2 cellular contexts compared by ENCODE assay signal in the genomic region with DNA sequence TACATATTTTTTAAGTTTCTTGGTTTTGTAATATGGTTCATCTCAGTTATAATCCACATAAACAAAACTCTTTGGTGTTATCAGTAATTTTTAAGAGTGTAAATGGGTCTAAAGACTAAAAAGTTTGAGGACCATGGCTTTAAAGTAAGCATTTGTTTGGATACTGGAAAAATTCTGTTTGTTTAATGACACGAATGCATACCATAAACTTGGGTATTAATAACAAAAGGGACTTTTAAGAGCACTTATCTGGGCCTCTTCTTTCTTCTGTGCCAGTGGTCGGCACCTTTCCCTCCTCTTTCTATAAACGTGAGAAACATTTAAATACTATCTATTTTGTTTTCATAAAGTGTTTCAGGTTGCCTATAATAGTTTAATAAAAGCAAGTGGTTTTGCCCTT.
TF ChIP-seq lines count a peak whose summit lies in the region.

No MANE protein-coding gene starts in this region.

TF ChIP-seq in IMR-90, 13 proteins besides CTCF, POLR2A, EP300 and RAD21 (continued from another document):
- TF ChIP-seq, protein P1, sequence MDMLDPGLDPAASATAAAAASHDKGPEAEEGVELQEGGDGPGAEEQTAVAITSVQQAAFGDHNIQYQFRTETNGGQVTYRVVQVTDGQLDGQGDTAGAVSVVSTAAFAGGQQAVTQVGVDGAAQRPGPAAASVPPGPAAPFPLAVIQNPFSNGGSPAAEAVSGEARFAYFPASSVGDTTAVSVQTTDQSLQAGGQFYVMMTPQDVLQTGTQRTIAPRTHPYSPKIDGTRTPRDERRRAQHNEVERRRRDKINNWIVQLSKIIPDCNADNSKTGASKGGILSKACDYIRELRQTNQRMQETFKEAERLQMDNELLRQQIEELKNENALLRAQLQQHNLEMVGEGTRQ (IDR thresholded peaks at IDR 0.05; ENCODE audit: low read depth, low read length): no peak
- TF ChIP-seq RFX5 (IDR thresholded peaks at IDR 0.05; ENCODE audit: low read depth, low read length) (no peak), NFE2L2 (IDR thresholded peaks at IDR 0.05; ENCODE audit: low read depth, low read length) (no peak)

TF ChIP-seq in WTC11, 78 proteins besides CTCF, POLR2A, EP300 and RAD21:
- TF ChIP-seq, protein P2, sequence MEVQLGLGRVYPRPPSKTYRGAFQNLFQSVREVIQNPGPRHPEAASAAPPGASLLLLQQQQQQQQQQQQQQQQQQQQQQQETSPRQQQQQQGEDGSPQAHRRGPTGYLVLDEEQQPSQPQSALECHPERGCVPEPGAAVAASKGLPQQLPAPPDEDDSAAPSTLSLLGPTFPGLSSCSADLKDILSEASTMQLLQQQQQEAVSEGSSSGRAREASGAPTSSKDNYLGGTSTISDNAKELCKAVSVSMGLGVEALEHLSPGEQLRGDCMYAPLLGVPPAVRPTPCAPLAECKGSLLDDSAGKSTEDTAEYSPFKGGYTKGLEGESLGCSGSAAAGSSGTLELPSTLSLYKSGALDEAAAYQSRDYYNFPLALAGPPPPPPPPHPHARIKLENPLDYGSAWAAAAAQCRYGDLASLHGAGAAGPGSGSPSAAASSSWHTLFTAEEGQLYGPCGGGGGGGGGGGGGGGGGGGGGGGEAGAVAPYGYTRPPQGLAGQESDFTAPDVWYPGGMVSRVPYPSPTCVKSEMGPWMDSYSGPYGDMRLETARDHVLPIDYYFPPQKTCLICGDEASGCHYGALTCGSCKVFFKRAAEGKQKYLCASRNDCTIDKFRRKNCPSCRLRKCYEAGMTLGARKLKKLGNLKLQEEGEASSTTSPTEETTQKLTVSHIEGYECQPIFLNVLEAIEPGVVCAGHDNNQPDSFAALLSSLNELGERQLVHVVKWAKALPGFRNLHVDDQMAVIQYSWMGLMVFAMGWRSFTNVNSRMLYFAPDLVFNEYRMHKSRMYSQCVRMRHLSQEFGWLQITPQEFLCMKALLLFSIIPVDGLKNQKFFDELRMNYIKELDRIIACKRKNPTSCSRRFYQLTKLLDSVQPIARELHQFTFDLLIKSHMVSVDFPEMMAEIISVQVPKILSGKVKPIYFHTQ (CRISPR knock-in tag; IDR thresholded peaks at IDR 0.05): no peak
- TF ChIP-seq RELA (CRISPR knock-in tag; IDR thresholded peaks at IDR 0.05; ENCODE audit: borderline replicate concordance) (no peak), NFYB (CRISPR knock-in tag; conservative IDR thresholded peaks at IDR 0.05; ENCODE audit: low read depth) (no peak), TP53 (CRISPR knock-in tag; IDR thresholded peaks at IDR 0.05) (no peak), OVOL2 (CRISPR knock-in tag; IDR thresholded peaks at IDR 0.05; ENCODE audit: borderline replicate concordance) (no peak), ZNF423 (CRISPR knock-in tag; IDR thresholded peaks at IDR 0.05) (no peak), KAT7 (CRISPR knock-in tag; IDR thresholded peaks at IDR 0.05; ENCODE audit: borderline replicate concordance) (no peak), MYBL2 (CRISPR knock-in tag; IDR thresholded peaks at IDR 0.05) (no peak), NR2C2 (CRISPR knock-in tag; IDR thresholded peaks at IDR 0.05) (no peak)
- TF ChIP-seq, protein P3, sequence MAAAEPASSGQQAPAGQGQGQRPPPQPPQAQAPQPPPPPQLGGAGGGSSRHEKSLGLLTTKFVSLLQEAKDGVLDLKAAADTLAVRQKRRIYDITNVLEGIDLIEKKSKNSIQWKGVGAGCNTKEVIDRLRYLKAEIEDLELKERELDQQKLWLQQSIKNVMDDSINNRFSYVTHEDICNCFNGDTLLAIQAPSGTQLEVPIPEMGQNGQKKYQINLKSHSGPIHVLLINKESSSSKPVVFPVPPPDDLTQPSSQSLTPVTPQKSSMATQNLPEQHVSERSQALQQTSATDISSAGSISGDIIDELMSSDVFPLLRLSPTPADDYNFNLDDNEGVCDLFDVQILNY (CRISPR knock-in tag; IDR thresholded peaks at IDR 0.05): no peak
- TF ChIP-seq, protein P4, sequence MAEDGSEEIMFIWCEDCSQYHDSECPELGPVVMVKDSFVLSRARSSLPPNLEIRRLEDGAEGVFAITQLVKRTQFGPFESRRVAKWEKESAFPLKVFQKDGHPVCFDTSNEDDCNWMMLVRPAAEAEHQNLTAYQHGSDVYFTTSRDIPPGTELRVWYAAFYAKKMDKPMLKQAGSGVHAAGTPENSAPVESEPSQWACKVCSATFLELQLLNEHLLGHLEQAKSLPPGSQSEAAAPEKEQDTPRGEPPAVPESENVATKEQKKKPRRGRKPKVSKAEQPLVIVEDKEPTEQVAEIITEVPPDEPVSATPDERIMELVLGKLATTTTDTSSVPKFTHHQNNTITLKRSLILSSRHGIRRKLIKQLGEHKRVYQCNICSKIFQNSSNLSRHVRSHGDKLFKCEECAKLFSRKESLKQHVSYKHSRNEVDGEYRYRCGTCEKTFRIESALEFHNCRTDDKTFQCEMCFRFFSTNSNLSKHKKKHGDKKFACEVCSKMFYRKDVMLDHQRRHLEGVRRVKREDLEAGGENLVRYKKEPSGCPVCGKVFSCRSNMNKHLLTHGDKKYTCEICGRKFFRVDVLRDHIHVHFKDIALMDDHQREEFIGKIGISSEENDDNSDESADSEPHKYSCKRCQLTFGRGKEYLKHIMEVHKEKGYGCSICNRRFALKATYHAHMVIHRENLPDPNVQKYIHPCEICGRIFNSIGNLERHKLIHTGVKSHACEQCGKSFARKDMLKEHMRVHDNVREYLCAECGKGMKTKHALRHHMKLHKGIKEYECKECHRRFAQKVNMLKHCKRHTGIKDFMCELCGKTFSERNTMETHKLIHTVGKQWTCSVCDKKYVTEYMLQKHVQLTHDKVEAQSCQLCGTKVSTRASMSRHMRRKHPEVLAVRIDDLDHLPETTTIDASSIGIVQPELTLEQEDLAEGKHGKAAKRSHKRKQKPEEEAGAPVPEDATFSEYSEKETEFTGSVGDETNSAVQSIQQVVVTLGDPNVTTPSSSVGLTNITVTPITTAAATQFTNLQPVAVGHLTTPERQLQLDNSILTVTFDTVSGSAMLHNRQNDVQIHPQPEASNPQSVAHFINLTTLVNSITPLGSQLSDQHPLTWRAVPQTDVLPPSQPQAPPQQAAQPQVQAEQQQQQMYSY (CRISPR knock-in tag; IDR thresholded peaks at IDR 0.05): no peak
- TF ChIP-seq, protein P5, sequence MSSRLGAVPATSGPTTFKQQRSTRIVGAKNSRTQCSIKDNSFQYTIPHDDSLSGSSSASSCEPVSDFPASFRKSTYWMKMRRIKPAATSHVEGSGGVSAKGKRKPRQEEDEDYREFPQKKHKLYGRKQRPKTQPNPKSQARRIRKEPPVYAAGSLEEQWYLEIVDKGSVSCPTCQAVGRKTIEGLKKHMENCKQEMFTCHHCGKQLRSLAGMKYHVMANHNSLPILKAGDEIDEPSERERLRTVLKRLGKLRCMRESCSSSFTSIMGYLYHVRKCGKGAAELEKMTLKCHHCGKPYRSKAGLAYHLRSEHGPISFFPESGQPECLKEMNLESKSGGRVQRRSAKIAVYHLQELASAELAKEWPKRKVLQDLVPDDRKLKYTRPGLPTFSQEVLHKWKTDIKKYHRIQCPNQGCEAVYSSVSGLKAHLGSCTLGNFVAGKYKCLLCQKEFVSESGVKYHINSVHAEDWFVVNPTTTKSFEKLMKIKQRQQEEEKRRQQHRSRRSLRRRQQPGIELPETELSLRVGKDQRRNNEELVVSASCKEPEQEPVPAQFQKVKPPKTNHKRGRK (CRISPR knock-in tag; IDR thresholded peaks at IDR 0.05; ENCODE audit: borderline replicate concordance): no peak
- TF ChIP-seq, protein P6, sequence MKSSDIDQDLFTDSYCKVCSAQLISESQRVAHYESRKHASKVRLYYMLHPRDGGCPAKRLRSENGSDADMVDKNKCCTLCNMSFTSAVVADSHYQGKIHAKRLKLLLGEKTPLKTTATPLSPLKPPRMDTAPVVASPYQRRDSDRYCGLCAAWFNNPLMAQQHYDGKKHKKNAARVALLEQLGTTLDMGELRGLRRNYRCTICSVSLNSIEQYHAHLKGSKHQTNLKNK (CRISPR knock-in tag; IDR thresholded peaks at IDR 0.05): no peak
- TF ChIP-seq, protein P7, sequence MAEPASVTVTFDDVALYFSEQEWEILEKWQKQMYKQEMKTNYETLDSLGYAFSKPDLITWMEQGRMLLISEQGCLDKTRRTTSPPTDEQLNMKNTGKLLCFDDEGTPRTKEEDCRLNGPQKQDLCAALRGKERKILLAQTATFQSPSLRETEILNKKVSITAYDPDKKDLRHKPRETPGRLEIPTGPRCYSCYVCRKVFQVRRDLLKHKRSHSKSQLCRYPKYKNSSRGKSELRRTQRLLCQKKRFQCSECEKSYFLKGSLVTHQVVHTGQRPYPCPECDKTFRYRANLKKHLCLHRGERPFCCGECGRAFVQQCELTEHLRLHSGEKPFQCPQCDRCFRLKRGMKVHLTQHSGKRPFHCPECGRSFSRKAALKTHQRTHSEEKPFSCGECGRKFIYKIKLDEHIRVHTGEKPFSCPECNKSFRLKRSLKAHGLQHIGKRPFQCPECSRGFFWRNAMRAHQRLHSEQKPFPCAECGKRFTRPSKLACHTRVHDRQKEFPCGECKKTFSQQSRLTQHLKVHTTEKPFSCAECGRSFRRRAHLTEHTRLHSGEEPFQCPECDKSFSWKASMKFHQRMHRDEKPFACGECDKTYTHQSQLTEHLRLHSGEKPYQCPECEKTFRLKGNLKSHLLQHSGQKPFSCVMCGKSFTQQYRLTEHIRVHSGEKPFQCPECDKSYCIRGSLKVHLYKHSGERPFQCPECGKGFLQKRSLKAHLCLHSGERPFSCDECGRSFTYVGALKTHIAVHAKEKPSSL (CRISPR knock-in tag; conservative IDR thresholded peaks at IDR 0.05): no peak
- TF ChIP-seq, protein P8, sequence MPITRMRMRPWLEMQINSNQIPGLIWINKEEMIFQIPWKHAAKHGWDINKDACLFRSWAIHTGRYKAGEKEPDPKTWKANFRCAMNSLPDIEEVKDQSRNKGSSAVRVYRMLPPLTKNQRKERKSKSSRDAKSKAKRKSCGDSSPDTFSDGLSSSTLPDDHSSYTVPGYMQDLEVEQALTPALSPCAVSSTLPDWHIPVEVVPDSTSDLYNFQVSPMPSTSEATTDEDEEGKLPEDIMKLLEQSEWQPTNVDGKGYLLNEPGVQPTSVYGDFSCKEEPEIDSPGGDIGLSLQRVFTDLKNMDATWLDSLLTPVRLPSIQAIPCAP (CRISPR knock-in tag; IDR thresholded peaks at IDR 0.05): no peak
- TF ChIP-seq, protein P9, sequence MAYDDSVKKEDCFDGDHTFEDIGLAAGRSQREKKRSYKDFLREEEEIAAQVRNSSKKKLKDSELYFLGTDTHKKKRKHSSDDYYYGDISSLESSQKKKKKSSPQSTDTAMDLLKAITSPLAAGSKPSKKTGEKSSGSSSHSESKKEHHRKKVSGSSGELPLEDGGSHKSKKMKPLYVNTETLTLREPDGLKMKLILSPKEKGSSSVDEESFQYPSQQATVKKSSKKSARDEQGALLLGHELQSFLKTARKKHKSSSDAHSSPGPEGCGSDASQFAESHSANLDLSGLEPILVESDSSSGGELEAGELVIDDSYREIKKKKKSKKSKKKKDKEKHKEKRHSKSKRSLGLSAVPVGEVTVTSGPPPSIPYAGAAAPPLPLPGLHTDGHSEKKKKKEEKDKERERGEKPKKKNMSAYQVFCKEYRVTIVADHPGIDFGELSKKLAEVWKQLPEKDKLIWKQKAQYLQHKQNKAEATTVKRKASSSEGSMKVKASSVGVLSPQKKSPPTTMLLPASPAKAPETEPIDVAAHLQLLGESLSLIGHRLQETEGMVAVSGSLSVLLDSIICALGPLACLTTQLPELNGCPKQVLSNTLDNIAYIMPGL (CRISPR knock-in tag; IDR thresholded peaks at IDR 0.05): no peak
